20 cellular contexts compared by ENCODE assay signal in the genomic region with DNA sequence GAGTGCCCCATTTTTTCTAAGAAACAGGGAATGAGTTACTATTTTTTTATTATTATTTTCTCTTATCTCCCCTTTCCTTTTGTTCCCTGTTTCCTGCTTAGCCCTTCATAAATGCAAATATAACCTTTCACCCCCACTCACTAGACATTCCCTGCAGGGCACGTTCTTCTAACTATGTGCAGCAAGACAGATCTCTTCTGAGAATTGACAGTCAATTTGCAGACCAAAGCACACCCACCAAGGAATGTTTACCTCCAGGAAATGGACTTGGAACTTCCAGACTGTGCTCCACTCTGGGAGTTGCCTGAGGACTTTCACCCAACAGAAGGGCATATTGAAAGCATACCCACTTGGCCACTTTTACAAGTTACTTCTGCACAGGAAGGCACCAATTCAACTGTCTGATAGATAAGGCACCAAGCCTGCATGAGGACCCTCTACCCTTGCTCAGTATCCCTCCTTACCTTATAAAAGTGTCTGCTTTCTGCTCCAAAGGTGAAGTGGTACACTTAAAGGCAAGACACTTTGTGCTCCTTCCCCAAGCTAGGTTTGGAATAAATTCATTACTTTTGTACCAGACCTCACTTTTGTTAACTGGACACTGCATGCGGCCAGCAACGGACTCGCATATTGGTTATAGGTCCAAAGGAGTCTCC. TPM values are rescaled to one million over a fixed set of nuclear protein-coding genes. Genes with fewer than 3 reads are reported as not detected.
DNase-seq lines count a peak whose midpoint lies in the region; ATAC-seq, FAIRE-seq and TF ChIP-seq lines count a peak whose summit lies in the region.
"Had no signal": no experiment of that assay in that cellular context is flagged by ENCODE, and none has a peak within 500 bp of the region (broad histone marks: within the 10 kb centered on the region; RNA-seq: fewer than 3 reads in every experiment).

No MANE protein-coding gene starts in this region.

- POLR2A ChIA-PET in HepG2 (lab: Yijun Ruan, JAX): no interaction called here

- H3K4me2 ChIP-seq in HepG2 (ENCODE audit: low read depth, low read length): peak overlapping the region; percentile 61

- TF ChIP-seq EP300 in HepG2 (IDR thresholded peaks at IDR 0.05; ENCODE audit: low read depth in 2 of 2, low read length in 2 of 2): peak in 1 of 2 experiments; percentile 87; a peak in 2 of 4 replicates
- peak; percentile 68 for TF ChIP-seq EP300 in HepG2 (CRISPR knock-in tag; IDR thresholded peaks at IDR 0.05; ENCODE audit: borderline replicate concordance)

- no peak overlapping the region for H3K9ac ChIP-seq in HepG2 (ENCODE audit: insufficient read depth, low read depth, low read length)

- H3K4me1 ChIP-seq in HepG2 (ENCODE audit: insufficient read depth, low read length): peaks cover 46% of the 10 kb centered on the region
- H3K4me1 ChIP-seq: esophagus muscularis mucosa, vagina had no signal

- H3K36me3 ChIP-seq in HepG2 (replicated peaks in 1 of 2; ENCODE audit: control insufficient read depth in 1 of 2, insufficient read depth in 2 of 2, low read length in 2 of 2): no peaks in the 10 kb centered on the region; a peak in 1 of 5 replicates
- H3K36me3 ChIP-seq: esophagus muscularis mucosa had no signal

- intact Hi-C loops in HepG2 (cut with micrococcal nuclease; ENCODE audit: unreplicated experiment): no loop called here

- H3K79me2 ChIP-seq in HepG2 (ENCODE audit: insufficient read depth, low read length): no peaks in the 10 kb centered on the region

- H3K9me3 ChIP-seq in HepG2 (ENCODE audit: low read length): no peaks in the 10 kb centered on the region
- H3K9me3 ChIP-seq: esophagus muscularis mucosa, vagina had no signal

- CTCF ChIA-PET in HepG2 (lab: Yijun Ruan, JAX; ENCODE audit: low intra/inter-chr PET ratio, low total read pairs): no interaction called here

- DNase-seq in HuH-7.5 (ENCODE audit: low spot score): peak; percentile 7
- peak; percentile 85 for DNase-seq in HepG2 (ENCODE audit: low spot score)
- DNase-seq in urothelium cell line (ENCODE audit: low spot score): no peak
- no peak for DNase-seq in NCI-H1436 (lab: John Stamatoyannopoulos, UW)
- DNase-seq in Ammon's horn (ENCODE audit: low spot score): no peak
- DNase-seq: activated CD4-positive, alpha-beta T cell treated with anti-CD3 and anti-CD28 coated beads for 48 hours; activated CD8-positive, alpha-beta memory T cell treated with anti-CD3 and anti-CD28 coated beads, Interleukin-2, amount 10 ng/mL, durations not matched to agents 7 days and 5 days; aorta; caudate nucleus; CD4-positive, alpha-beta memory T cell; effector memory CD8-positive, alpha-beta T cell; HFFc6; NCI-H1105 treated with DMSO at 0.1 percent for 48 hours; NCI-H2107; stimulated activated CD4-positive, alpha-beta T cell treated with anti-CD3 and anti-CD28 coated beads, Interleukin-1b, Interleukin-23, amount 100 ng/mL, for 48 hours had no signal

- 61% methylated on average over 4 of the region's 4 CpGs for WGBS in HepG2 (ENCODE audit: low lambda C conversion rate)

- BruUV-seq in HepG2 (replicated peaks; lab: Mats Ljungman, UMichigan): no TSS peak

- TF ChIP-seq POLR2A in HepG2 (IDR thresholded peaks at IDR 0.05; ENCODE audit: insufficient read depth in 1 of 2, low read depth in 2 of 2, low read length in 2 of 2): no peak

- no peak overlapping the region; a peak in 1 of 6 replicates for H3K4me3 ChIP-seq in HepG2 (replicated peaks in 1 of 3; ENCODE audit: insufficient read depth in 1 of 3, low read depth in 2 of 3, low read length in 3 of 3)
- H3K4me3 ChIP-seq: esophagus muscularis mucosa, vagina had no signal

- in situ Hi-C loops in HepG2 (cut with HindIII; ENCODE audit: extremely low pct_ligation_motif_present, low pct_unique_long_range_greater_than_20kb): loop anchor here (5.0 kb wide), 1 partner anchor 56 kb away; no protein-coding TSS in a partner anchor

- ATAC-seq in HepG2 (peak; percentile 96), GM18873 (IDR thresholded peaks at IDR 0.05; ENCODE audit: low FRiP score, unreplicated experiment) (no peak)
- ATAC-seq: activated CD8-positive, alpha-beta memory T cell treated with anti-CD3 and anti-CD28 coated beads, Interleukin-2, amount 10 ng/mL, durations not matched to agents 7 days and 5 days; effector memory CD8-positive, alpha-beta T cell had no signal

- H3K27me3 ChIP-seq in HepG2 (ENCODE audit: control insufficient read depth in 1 of 2, insufficient read depth in 2 of 2, low read length in 2 of 2): no peaks in the 10 kb centered on the region
- H3K27me3 ChIP-seq: esophagus muscularis mucosa, vagina had no signal

- no peak overlapping the region for H2AFZ ChIP-seq in HepG2 (ENCODE audit: low read length)

- H3K27ac ChIP-seq in HepG2 (ENCODE audit: extremely low read length, insufficient read depth, low read length): peak overlapping the region; percentile 68
- H3K27ac ChIP-seq: esophagus muscularis mucosa, vagina had no signal

- TF ChIP-seq RAD21 in HepG2 (CRISPR knock-in tag; IDR thresholded peaks at IDR 0.05): no peak

- FAIRE-seq in colon (lab: Jason Lieb, UNC) (peak; percentile 24), HepG2 (lab: Jason Lieb, UNC) (peak; percentile 91), urothelium cell line (lab: Jason Lieb, UNC) (peak; percentile 52)
- FAIRE-seq: RCC 7860 had no signal

- TF ChIP-seq CTCF in HepG2 (CRISPR knock-in tag; IDR thresholded peaks at IDR 0.05): no peak

- H4K20me1 ChIP-seq in HepG2 (ENCODE audit: insufficient read depth, low read length): no peaks in the 10 kb centered on the region

RNA-seq across cellular contexts. Expression of gene TAS2R19, which starts 6.5 kb away (rescaled TPM):
- total RNA-seq in HepG2 (2016; rRNA removed; fragmentation: Illumina TruSeq; extraction: Trizol): 0.88 and 5.3 TPM in 2 replicates
- total RNA-seq in HepG2 (2016; cell fraction: cytosol; rRNA removed; fragmentation: Illumina TruSeq; extraction: Trizol; ENCODE audit: low read depth): not detected in 2 replicates
- 0.58 and 4.7 TPM in 2 replicates for total RNA-seq in HepG2 (2016; cell fraction: insoluble cytoplasmic fraction; rRNA removed; fragmentation: Illumina TruSeq; extraction: Trizol)
- 0.25 TPM in 1 of 2 replicates, not detected in the other for total RNA-seq in HepG2 (2016; cell fraction: membrane; rRNA removed; fragmentation: Illumina TruSeq; extraction: Trizol)
- total RNA-seq in HepG2 (2016; cell fraction: nucleus; rRNA removed; fragmentation: Illumina TruSeq; extraction: Trizol): 27.3 and 30.8 TPM in 2 replicates
- polyA plus RNA-seq in HepG2 (2011; rRNA removed): 0.30 and 0.62 TPM in 2 replicates
- polyA plus RNA-seq in HepG2 (2011; cell fraction: cytosol; rRNA removed): 0.05 TPM in 1 of 2 replicates, not detected in the other
- polyA plus RNA-seq in HepG2 (2011; cell fraction: nucleus; rRNA removed): 2.5 and 3.4 TPM in 2 replicates
- 0.24 and 0.59 TPM in 2 replicates for polyA plus RNA-seq in HepG2 (2012)
- not detected in 2 replicates for polyA plus RNA-seq in HepG2 (2016; cell fraction: cytosol; fragmentation: Illumina TruSeq; extraction: Trizol; ENCODE audit: low read depth)
- not detected in 2 replicates for polyA plus RNA-seq in HepG2 (2016; cell fraction: insoluble cytoplasmic fraction; fragmentation: Illumina TruSeq; extraction: Trizol; ENCODE audit: low read depth)
- not detected in 2 replicates for polyA plus RNA-seq in HepG2 (2016; cell fraction: membrane; fragmentation: Illumina TruSeq; extraction: Trizol; ENCODE audit: low read depth)
- 0.51 and 0.67 TPM in 2 replicates for polyA plus RNA-seq in HepG2 (2016; cell fraction: nucleus; fragmentation: Illumina TruSeq; extraction: Trizol; ENCODE audit: insufficient read depth, low read depth)
- polyA minus RNA-seq in HepG2 (2011; rRNA and poly(A)+ RNA removed; ENCODE audit: low replicate concordance): 12.8 and 15.5 TPM in 2 replicates
- 0.89 TPM in 1 of 2 replicates, not detected in the other for polyA minus RNA-seq in HepG2 (2011; cell fraction: cytosol; rRNA and poly(A)+ RNA removed)
- polyA minus RNA-seq in HepG2 (2011; cell fraction: nucleus; rRNA and poly(A)+ RNA removed): 141 and 149 TPM in 2 replicates
- polyA plus RNA-seq: CD4-positive, alpha-beta memory T cell had no signal

RNA-seq across cellular contexts. Expression of gene TAS2R31, which starts 15.3 kb away (rescaled TPM):
- total RNA-seq in HepG2 (2016; rRNA removed; fragmentation: Illumina TruSeq; extraction: Trizol): 1.0 and 6.5 TPM in 2 replicates
- total RNA-seq in HepG2 (2016; cell fraction: cytosol; rRNA removed; fragmentation: Illumina TruSeq; extraction: Trizol; ENCODE audit: low read depth): not detected in 2 replicates
- 0.88 and 4.0 TPM in 2 replicates for total RNA-seq in HepG2 (2016; cell fraction: insoluble cytoplasmic fraction; rRNA removed; fragmentation: Illumina TruSeq; extraction: Trizol)
- total RNA-seq in HepG2 (2016; cell fraction: membrane; rRNA removed; fragmentation: Illumina TruSeq; extraction: Trizol): 0.24 and 0.34 TPM in 2 replicates
- 23.9 and 28.1 TPM in 2 replicates for total RNA-seq in HepG2 (2016; cell fraction: nucleus; rRNA removed; fragmentation: Illumina TruSeq; extraction: Trizol)
- polyA plus RNA-seq in HepG2 (2011; rRNA removed): 0.60 and 0.96 TPM in 2 replicates
- 0.08 TPM in 1 of 2 replicates, not detected in the other for polyA plus RNA-seq in HepG2 (2011; cell fraction: cytosol; rRNA removed)
- polyA plus RNA-seq in HepG2 (2011; cell fraction: nucleus; rRNA removed): 2.4 and 2.8 TPM in 2 replicates
- polyA plus RNA-seq in HepG2 (2012): 0.28 and 0.32 TPM in 2 replicates
- polyA plus RNA-seq in HepG2 (2016; cell fraction: cytosol; fragmentation: Illumina TruSeq; extraction: Trizol; ENCODE audit: low read depth): not detected in 2 replicates
- 0.24 TPM in 1 of 2 replicates, not detected in the other for polyA plus RNA-seq in HepG2 (2016; cell fraction: insoluble cytoplasmic fraction; fragmentation: Illumina TruSeq; extraction: Trizol; ENCODE audit: low read depth)
- not detected in 2 replicates for polyA plus RNA-seq in HepG2 (2016; cell fraction: membrane; fragmentation: Illumina TruSeq; extraction: Trizol; ENCODE audit: low read depth)
- 0.53 TPM in 1 of 2 replicates, not detected in the other for polyA plus RNA-seq in HepG2 (2016; cell fraction: nucleus; fragmentation: Illumina TruSeq; extraction: Trizol; ENCODE audit: insufficient read depth, low read depth)
- 6.3 and 7.2 TPM in 2 replicates for polyA minus RNA-seq in HepG2 (2011; rRNA and poly(A)+ RNA removed; ENCODE audit: low replicate concordance)
- polyA minus RNA-seq in HepG2 (2011; cell fraction: cytosol; rRNA and poly(A)+ RNA removed): not detected in 2 replicates
- polyA minus RNA-seq in HepG2 (2011; cell fraction: nucleus; rRNA and poly(A)+ RNA removed): 111 TPM in 2 replicates
- polyA plus RNA-seq: CD4-positive, alpha-beta memory T cell had no signal

RNA-seq across cellular contexts. Expression of gene TAS2R20, which starts 17.8 kb away (rescaled TPM):
- 0.48 and 2.9 TPM in 2 replicates for total RNA-seq in HepG2 (2016; rRNA removed; fragmentation: Illumina TruSeq; extraction: Trizol)
- total RNA-seq in HepG2 (2016; cell fraction: cytosol; rRNA removed; fragmentation: Illumina TruSeq; extraction: Trizol; ENCODE audit: low read depth): not detected in 2 replicates
- 0.31 and 2.2 TPM in 2 replicates for total RNA-seq in HepG2 (2016; cell fraction: insoluble cytoplasmic fraction; rRNA removed; fragmentation: Illumina TruSeq; extraction: Trizol)
- not detected in 2 replicates for total RNA-seq in HepG2 (2016; cell fraction: membrane; rRNA removed; fragmentation: Illumina TruSeq; extraction: Trizol)
- 13.0 and 14.4 TPM in 2 replicates for total RNA-seq in HepG2 (2016; cell fraction: nucleus; rRNA removed; fragmentation: Illumina TruSeq; extraction: Trizol)
- 0.54 and 0.57 TPM in 2 replicates for polyA plus RNA-seq in HepG2 (2011; rRNA removed)
- polyA plus RNA-seq in HepG2 (2011; cell fraction: cytosol; rRNA removed): 0.06 TPM in 1 of 2 replicates, not detected in the other
- 2.5 and 2.7 TPM in 2 replicates for polyA plus RNA-seq in HepG2 (2011; cell fraction: nucleus; rRNA removed)
- 0.29 and 0.90 TPM in 2 replicates for polyA plus RNA-seq in HepG2 (2012)
- polyA plus RNA-seq in HepG2 (2016; cell fraction: cytosol; fragmentation: Illumina TruSeq; extraction: Trizol; ENCODE audit: low read depth): not detected in 2 replicates
- not detected in 2 replicates for polyA plus RNA-seq in HepG2 (2016; cell fraction: insoluble cytoplasmic fraction; fragmentation: Illumina TruSeq; extraction: Trizol; ENCODE audit: low read depth)
- not detected in 2 replicates for polyA plus RNA-seq in HepG2 (2016; cell fraction: membrane; fragmentation: Illumina TruSeq; extraction: Trizol; ENCODE audit: low read depth)
- polyA plus RNA-seq in HepG2 (2016; cell fraction: nucleus; fragmentation: Illumina TruSeq; extraction: Trizol; ENCODE audit: insufficient read depth, low read depth): 1.9 and 3.4 TPM in 2 replicates
- 3.5 and 5.0 TPM in 2 replicates for polyA minus RNA-seq in HepG2 (2011; rRNA and poly(A)+ RNA removed; ENCODE audit: low replicate concordance)
- 0.62 TPM in 1 of 2 replicates, not detected in the other for polyA minus RNA-seq in HepG2 (2011; cell fraction: cytosol; rRNA and poly(A)+ RNA removed)
- 63.4 and 69.9 TPM in 2 replicates for polyA minus RNA-seq in HepG2 (2011; cell fraction: nucleus; rRNA and poly(A)+ RNA removed)

RNA-seq across cellular contexts. Expression of gene TAS2R50, which starts 29.2 kb away (rescaled TPM):
- total RNA-seq in HepG2 (2016; rRNA removed; fragmentation: Illumina TruSeq; extraction: Trizol): 0.28 and 2.2 TPM in 2 replicates
- total RNA-seq in HepG2 (2016; cell fraction: cytosol; rRNA removed; fragmentation: Illumina TruSeq; extraction: Trizol; ENCODE audit: low read depth): not detected in 2 replicates
- total RNA-seq in HepG2 (2016; cell fraction: insoluble cytoplasmic fraction; rRNA removed; fragmentation: Illumina TruSeq; extraction: Trizol): 2.1 TPM in 1 of 2 replicates, not detected in the other
- total RNA-seq in HepG2 (2016; cell fraction: membrane; rRNA removed; fragmentation: Illumina TruSeq; extraction: Trizol): not detected in 2 replicates
- total RNA-seq in HepG2 (2016; cell fraction: nucleus; rRNA removed; fragmentation: Illumina TruSeq; extraction: Trizol): 12.4 and 13.1 TPM in 2 replicates
- polyA plus RNA-seq in HepG2 (2011; rRNA removed): 0.17 and 0.46 TPM in 2 replicates
- polyA plus RNA-seq in HepG2 (2011; cell fraction: cytosol; rRNA removed): not detected in 2 replicates
- 1.4 and 1.5 TPM in 2 replicates for polyA plus RNA-seq in HepG2 (2011; cell fraction: nucleus; rRNA removed)
- not detected in 2 replicates for polyA plus RNA-seq in HepG2 (2012)
- polyA plus RNA-seq in HepG2 (2016; cell fraction: cytosol; fragmentation: Illumina TruSeq; extraction: Trizol; ENCODE audit: low read depth): not detected in 2 replicates
- polyA plus RNA-seq in HepG2 (2016; cell fraction: insoluble cytoplasmic fraction; fragmentation: Illumina TruSeq; extraction: Trizol; ENCODE audit: low read depth): not detected in 2 replicates
- not detected in 2 replicates for polyA plus RNA-seq in HepG2 (2016; cell fraction: membrane; fragmentation: Illumina TruSeq; extraction: Trizol; ENCODE audit: low read depth)
- 0.51 and 1.2 TPM in 2 replicates for polyA plus RNA-seq in HepG2 (2016; cell fraction: nucleus; fragmentation: Illumina TruSeq; extraction: Trizol; ENCODE audit: insufficient read depth, low read depth)
- polyA minus RNA-seq in HepG2 (2011; rRNA and poly(A)+ RNA removed; ENCODE audit: low replicate concordance): 5.0 TPM in 2 replicates
- polyA minus RNA-seq in HepG2 (2011; cell fraction: cytosol; rRNA and poly(A)+ RNA removed): not detected in 2 replicates
- polyA minus RNA-seq in HepG2 (2011; cell fraction: nucleus; rRNA and poly(A)+ RNA removed): 72.1 and 77.0 TPM in 2 replicates
- polyA plus RNA-seq: aorta; CD4-positive, alpha-beta memory T cell had no signal

RNA-seq across cellular contexts. Expression of gene TAS2R46, which starts 46.2 kb away (rescaled TPM):
- total RNA-seq in HepG2 (2016; rRNA removed; fragmentation: Illumina TruSeq; extraction: Trizol): 0.22 and 3.5 TPM in 2 replicates
- total RNA-seq in HepG2 (2016; cell fraction: cytosol; rRNA removed; fragmentation: Illumina TruSeq; extraction: Trizol; ENCODE audit: low read depth): not detected in 2 replicates
- total RNA-seq in HepG2 (2016; cell fraction: insoluble cytoplasmic fraction; rRNA removed; fragmentation: Illumina TruSeq; extraction: Trizol): 0.28 and 2.7 TPM in 2 replicates
- not detected in 2 replicates for total RNA-seq in HepG2 (2016; cell fraction: membrane; rRNA removed; fragmentation: Illumina TruSeq; extraction: Trizol)
- total RNA-seq in HepG2 (2016; cell fraction: nucleus; rRNA removed; fragmentation: Illumina TruSeq; extraction: Trizol): 18.9 and 20.3 TPM in 2 replicates
- polyA plus RNA-seq in HepG2 (2011; rRNA removed): 0.16 and 0.22 TPM in 2 replicates
- polyA plus RNA-seq in HepG2 (2011; cell fraction: cytosol; rRNA removed): not detected in 2 replicates
- polyA plus RNA-seq in HepG2 (2011; cell fraction: nucleus; rRNA removed): 1.2 and 2.3 TPM in 2 replicates
- polyA plus RNA-seq in HepG2 (2012): not detected in 2 replicates
- polyA plus RNA-seq in HepG2 (2016; cell fraction: cytosol; fragmentation: Illumina TruSeq; extraction: Trizol; ENCODE audit: low read depth): not detected in 2 replicates
- not detected in 2 replicates for polyA plus RNA-seq in HepG2 (2016; cell fraction: insoluble cytoplasmic fraction; fragmentation: Illumina TruSeq; extraction: Trizol; ENCODE audit: low read depth)
- not detected in 2 replicates for polyA plus RNA-seq in HepG2 (2016; cell fraction: membrane; fragmentation: Illumina TruSeq; extraction: Trizol; ENCODE audit: low read depth)
- not detected in 2 replicates for polyA plus RNA-seq in HepG2 (2016; cell fraction: nucleus; fragmentation: Illumina TruSeq; extraction: Trizol; ENCODE audit: insufficient read depth, low read depth)
- polyA minus RNA-seq in HepG2 (2011; rRNA and poly(A)+ RNA removed; ENCODE audit: low replicate concordance): 4.7 and 5.5 TPM in 2 replicates
- polyA minus RNA-seq in HepG2 (2011; cell fraction: cytosol; rRNA and poly(A)+ RNA removed): not detected in 2 replicates
- polyA minus RNA-seq in HepG2 (2011; cell fraction: nucleus; rRNA and poly(A)+ RNA removed): 71.8 and 82.1 TPM in 2 replicates
- polyA plus RNA-seq: aorta had no signal

Comparison
In these comparisons a context has a peak if more than half of its experiments do, and no peak if none do; other contexts are left out.
1. DNase-seq: peak in HuH-7.5 (single experiment) and HepG2 (single experiment); none in urothelium cell line (single experiment), NCI-H1436 (single experiment) and Ammon's horn (single experiment).